In genomic region chr10:119269737-119270136, GRCh38 we compare ENCODE assay signal across 13 cellular contexts.
DNase-seq lines count a peak whose midpoint lies in the region; ATAC-seq, FAIRE-seq and TF ChIP-seq lines count a peak whose summit lies in the region.
"Had no signal": no experiment of that assay in that cellular context is flagged by ENCODE, and none has a peak within 500 bp of the region (broad histone marks: within the 10 kb centered on the region; RNA-seq: fewer than 3 reads in every experiment).

No MANE protein-coding gene starts in this region.

- no TSS peak for BruUV-seq in HepG2 (replicated peaks; lab: Mats Ljungman, UMichigan)

- peak overlapping the region; percentile 83 for H3K27ac ChIP-seq in HepG2 (ENCODE audit: extremely low read length, insufficient read depth, low read length)
- H3K27ac ChIP-seq in stomach, result peak overlapping the region; percentile 20 to 92 (median 89)

- TF ChIP-seq EP300 in HepG2 (IDR thresholded peaks at IDR 0.05; ENCODE audit: low read depth in 2 of 2, low read length in 2 of 2) (no peak), HepG2 (CRISPR knock-in tag; IDR thresholded peaks at IDR 0.05; ENCODE audit: borderline replicate concordance) (no peak), stomach (IDR thresholded peaks at IDR 0.05) (no peak)

- peaks cover 52% of the 10 kb centered on the region for H3K4me1 Mint-ChIP-seq in activated CD4-positive, alpha-beta T cell treated with anti-CD3 and anti-CD28 coated beads for 36 hours
- peaks cover 57% of the 10 kb centered on the region for H3K4me1 Mint-ChIP-seq in activated CD8-positive, alpha-beta T cell treated with anti-CD3 and anti-CD28 coated beads, Interleukin-2, amount 10 ng/mL, durations not matched to agents 7 days and 5 days (ENCODE audit: low read depth)

- TF ChIP-seq CTCF in HepG2 (CRISPR knock-in tag; IDR thresholded peaks at IDR 0.05) (no peak), stomach (IDR thresholded peaks at IDR 0.05) (no peak)

- CTCF ChIA-PET in activated CD4-positive, alpha-beta T cell treated with anti-CD3 and anti-CD28 coated beads for 36 hours (lab: Charles Lee), result interaction anchor here (1.2 to 3.0 kb wide), 2 partner anchors 16 to 63 kb away, joined by 3 to 11 read pairs; partner anchors contain the start of gene GRK5
- CTCF ChIA-PET in activated CD8-positive, alpha-beta T cell treated with anti-CD3 and anti-CD28 coated beads, Interleukin-2, amount 10 ng/mL, durations not matched to agents 7 days and 5 days (lab: Charles Lee), result interaction anchor here (1.0 to 2.3 kb wide), 6 partner anchors 14 to 95 kb away, joined by 3 to 13 read pairs (median 4); no protein-coding TSS in a partner anchor
- CTCF ChIA-PET in HepG2 (lab: Yijun Ruan, JAX; ENCODE audit: low intra/inter-chr PET ratio, low total read pairs), result no interaction called here

- no peak for TF ChIP-seq RAD21 in HepG2 (CRISPR knock-in tag; IDR thresholded peaks at IDR 0.05)

- no peak for ATAC-seq in activated CD4-positive, alpha-beta T cell treated with anti-CD3 and anti-CD28 coated beads for 36 hours
- no peak for ATAC-seq in activated CD8-positive, alpha-beta T cell treated with anti-CD3 and anti-CD28 coated beads, Interleukin-2, amount 10 ng/mL, durations not matched to agents 7 days and 5 days
- ATAC-seq in HepG2, result no peak
- no peak for ATAC-seq in GM21447 (IDR thresholded peaks at IDR 0.05; ENCODE audit: unreplicated experiment)
- ATAC-seq: left lobe of liver had no signal

- H3K4me3 Mint-ChIP-seq in activated CD4-positive, alpha-beta T cell treated with anti-CD3 and anti-CD28 coated beads for 36 hours, result no peak overlapping the region
- no peak overlapping the region for H3K4me3 Mint-ChIP-seq in activated CD8-positive, alpha-beta T cell treated with anti-CD3 and anti-CD28 coated beads, Interleukin-2, amount 10 ng/mL, durations not matched to agents 7 days and 5 days

- intact Hi-C loops in activated CD4-positive, alpha-beta T cell treated with anti-CD3 and anti-CD28 coated beads for 36 hours (cut with DNase I, micrococcal nuclease), result loop anchor here (1.0 to 2.0 kb wide), 4 partner anchors 32 to 63 kb away; partner anchors contain the start of gene GRK5 (in 2 of the 2)
- intact Hi-C loops in HepG2 (cut with micrococcal nuclease; ENCODE audit: unreplicated experiment) (loop anchor here (2.0 kb wide), 1 partner anchor 47 kb away; no protein-coding TSS in a partner anchor), stomach (cut with DNase I; ENCODE audit: low total_unique reads) (no loop called here)

- H3K27me3 ChIP-seq in HepG2 (ENCODE audit: control insufficient read depth in 1 of 2, insufficient read depth in 2 of 2, low read length in 2 of 2) (no peaks in the 10 kb centered on the region), stomach (no peaks in the 10 kb centered on the region)

- H3K27me3 Mint-ChIP-seq in activated CD4-positive, alpha-beta T cell treated with anti-CD3 and anti-CD28 coated beads for 36 hours, result no peaks in the 10 kb centered on the region
- no peaks in the 10 kb centered on the region for H3K27me3 Mint-ChIP-seq in activated CD8-positive, alpha-beta T cell treated with anti-CD3 and anti-CD28 coated beads, Interleukin-2, amount 10 ng/mL, durations not matched to agents 7 days and 5 days (ENCODE audit: low read depth)

- WGBS in HepG2 (ENCODE audit: low lambda C conversion rate), result 98% methylated on average over 3 of the region's 3 CpGs
- WGBS in stomach, 5 donors, result 85 to 94% (median 88%) methylated on average over 3 of the region's 3 CpGs

- H3K79me2 ChIP-seq in HepG2 (ENCODE audit: insufficient read depth, low read length), result peaks cover 11% of the 10 kb centered on the region

- H3K27ac Mint-ChIP-seq in activated CD4-positive, alpha-beta T cell treated with anti-CD3 and anti-CD28 coated beads for 36 hours, result peak overlapping the region; percentile 96
- H3K27ac Mint-ChIP-seq in activated CD8-positive, alpha-beta T cell treated with anti-CD3 and anti-CD28 coated beads, Interleukin-2, amount 10 ng/mL, durations not matched to agents 7 days and 5 days, result peak overlapping the region; percentile 86

- no peak overlapping the region for H3K9ac ChIP-seq in HepG2 (ENCODE audit: insufficient read depth, low read depth, low read length)

- H3K36me3 ChIP-seq in HepG2 (replicated peaks in 1 of 2; ENCODE audit: control insufficient read depth in 1 of 2, insufficient read depth in 2 of 2, low read length in 2 of 2) (no peaks in the 10 kb centered on the region), stomach (peaks cover 0 to 9% (median 0%) of the 10 kb centered on the region in 4 donors)

- H3K4me1 ChIP-seq in HepG2 (ENCODE audit: insufficient read depth, low read length), result peaks cover 66% of the 10 kb centered on the region
- peaks cover 64 to 87% (median 73%) of the 10 kb centered on the region in 4 donors for H3K4me1 ChIP-seq in stomach

- H3K9me3 ChIP-seq in HepG2 (ENCODE audit: low read length) (no peaks in the 10 kb centered on the region), stomach (no peaks in the 10 kb centered on the region)

- no peak overlapping the region for H3K4me2 ChIP-seq in HepG2 (ENCODE audit: low read depth, low read length)

- no peaks in the 10 kb centered on the region for H3K36me3 Mint-ChIP-seq in activated CD4-positive, alpha-beta T cell treated with anti-CD3 and anti-CD28 coated beads for 36 hours (ENCODE audit: low read depth)
- no peaks in the 10 kb centered on the region for H3K36me3 Mint-ChIP-seq in activated CD8-positive, alpha-beta T cell treated with anti-CD3 and anti-CD28 coated beads, Interleukin-2, amount 10 ng/mL, durations not matched to agents 7 days and 5 days (ENCODE audit: low read depth)

- no peak for DNase-seq in activated CD4-positive, alpha-beta T cell treated with anti-CD3 and anti-CD28 coated beads for 36 hours
- no peak for DNase-seq in activated CD4-positive, alpha-beta T cell treated with anti-CD3 and anti-CD28 coated beads, Interleukin-2, amount 50 U/mL, for 48 hours
- no peak for DNase-seq in activated CD8-positive, alpha-beta T cell treated with anti-CD3 and anti-CD28 coated beads, Interleukin-2, amount 10 ng/mL, durations not matched to agents 7 days and 5 days
- no peak for DNase-seq in HepG2 (ENCODE audit: low spot score)
- DNase-seq in stomach, result no peak
- DNase-seq in stimulated activated CD4-positive, alpha-beta T cell treated with anti-CD3 and anti-CD28 coated beads, Interleukin-1b, Interleukin-23, amount 100 ng/mL, for 48 hours, result no peak
- no peak for DNase-seq in pons (ENCODE audit: low spot score)
- DNase-seq: amniotic stem cell, DMS 273 treated with DMSO at 0.1 percent for 48 hours, KBM-7, NCI-H187 treated with DMSO at 0.1 percent for 48 hours had no signal

- H3K4me3 ChIP-seq in HepG2 (replicated peaks in 1 of 3; ENCODE audit: insufficient read depth in 1 of 3, low read depth in 2 of 3, low read length in 3 of 3) (no peak overlapping the region), stomach (no peak overlapping the region)

- POLR2A ChIA-PET in activated CD4-positive, alpha-beta T cell treated with anti-CD3 and anti-CD28 coated beads for 36 hours (lab: Charles Lee), result no interaction called here
- POLR2A ChIA-PET in activated CD8-positive, alpha-beta T cell treated with anti-CD3 and anti-CD28 coated beads, Interleukin-2, amount 10 ng/mL, durations not matched to agents 7 days and 5 days (lab: Charles Lee), result interaction anchor here (1.4 to 2.3 kb wide), 3 partner anchors 14 to 63 kb away, joined by 4 to 11 read pairs (median 6); partner anchors contain the start of gene GRK5
- POLR2A ChIA-PET in HepG2 (lab: Yijun Ruan, JAX), result interaction anchor here (7.3 kb wide), 1 partner anchor 17 kb away, joined by 168 read pairs; no protein-coding TSS in a partner anchor

- TF ChIP-seq POLR2A in HepG2 (IDR thresholded peaks at IDR 0.05; ENCODE audit: insufficient read depth in 1 of 2, low read depth in 2 of 2, low read length in 2 of 2) (no peak), stomach (IDR thresholded peaks at IDR 0.05) (no peak)

- H2AFZ ChIP-seq in HepG2 (ENCODE audit: low read length), result no peak overlapping the region

- no peaks in the 10 kb centered on the region for H4K20me1 ChIP-seq in HepG2 (ENCODE audit: insufficient read depth, low read length)

- no peaks in the 10 kb centered on the region for H3K9me3 Mint-ChIP-seq in activated CD4-positive, alpha-beta T cell treated with anti-CD3 and anti-CD28 coated beads for 36 hours (ENCODE audit: low read depth)
- H3K9me3 Mint-ChIP-seq in activated CD8-positive, alpha-beta T cell treated with anti-CD3 and anti-CD28 coated beads, Interleukin-2, amount 10 ng/mL, durations not matched to agents 7 days and 5 days (ENCODE audit: insufficient read depth), result no peaks in the 10 kb centered on the region

- in situ Hi-C loops in HepG2 (cut with HindIII; ENCODE audit: extremely low pct_ligation_motif_present, low pct_unique_long_range_greater_than_20kb), result no loop called here

- no peak for FAIRE-seq in HepG2 (lab: Jason Lieb, UNC)

TF ChIP-seq in HepG2, 621 proteins besides CTCF, POLR2A, EP300 and RAD21:
- no peak for TF ChIP-seq ZFP36 (IDR thresholded peaks at IDR 0.05; ENCODE audit: borderline replicate concordance, low read depth, low read length, partially characterized antibody)
- TF ChIP-seq NFE2L2 (IDR thresholded peaks at IDR 0.05; ENCODE audit: low read length), result no peak
